17 cellular contexts compared by ENCODE assay signal in genomic region chr20:50722466-50723155, GRCh38. TPM values are rescaled to one million over a fixed set of nuclear protein-coding genes. Genes with fewer than 3 reads are reported as not detected.
DNase-seq lines count a peak whose midpoint lies in the region; ATAC-seq and TF ChIP-seq lines count a peak whose summit lies in the region.
"Had no signal": no experiment of that assay in that cellular context is flagged by ENCODE, and none has a peak within 500 bp of the region (broad histone marks: within the 10 kb centered on the region; RNA-seq: fewer than 3 reads in every experiment).

No MANE protein-coding gene starts in this region.

- TF ChIP-seq CTCF in left ventricle myocardium inferior (IDR thresholded peaks at IDR 0.05; ENCODE audit: borderline replicate concordance) = no peak
- TF ChIP-seq CTCF in vagina (IDR thresholded peaks at IDR 0.05) = no peak

- H3K9me3 ChIP-seq in left ventricle myocardium inferior (replicated peaks) = no peaks in the 10 kb centered on the region
- no peaks in the 10 kb centered on the region for H3K9me3 ChIP-seq in vagina
- H3K9me3 ChIP-seq: MG63, SJCRH30 had no signal

- no peak for DNase-seq in left ventricle myocardium inferior
- no peak for DNase-seq in Right ventricle myocardium inferior (ENCODE audit: missing footprints)
- DNase-seq in posterior vena cava (ENCODE audit: low spot score) = peak; percentile 7
- DNase-seq in vagina (ENCODE audit: extremely low spot score in 2 of 2) = no peak
- no peak for DNase-seq in DMS153 (lab: John Stamatoyannopoulos, UW)
- no peak for DNase-seq in NCI-H1694 (lab: John Stamatoyannopoulos, UW)
- DNase-seq: activated CD4-positive, CD25-positive, alpha-beta regulatory T cell treated with anti-CD3 and anti-CD28 coated beads, Interleukin-2, amount 50 U/mL, for 72 hours; activated effector memory CD4-positive, alpha-beta T cell treated with anti-CD3 and anti-CD28 coated beads, Interleukin-2, amount 50 U/mL, for 16 hours; CD8-positive, alpha-beta T cell; cerebellar nuclear complex; MG63; NCI-H2081 treated with DMSO at 0.1 percent for 48 hours; NCI-H524 treated with DMSO at 0.1 percent for 48 hours; SJCRH30; stimulated activated naive B cell treated with anti-CD40 and anti-IgM and Interleukin-4, amounts not matched to agents 10 μg/mL and 1 μg/mL and 100 μg/mL, for 72 hours had no signal

- no peak for TF ChIP-seq POLR2A in vagina (IDR thresholded peaks at IDR 0.05)

- H3K27ac ChIP-seq in left ventricle myocardium inferior (replicated peaks) (peak overlapping the region; percentile 91), cingulate gyrus (ENCODE audit: low read depth, low read length) (peak overlapping the region; percentile 14), vagina (peak overlapping the region; percentile 74)
- H3K27ac ChIP-seq: SJCRH30 had no signal

- H3K36me3 ChIP-seq in left ventricle myocardium inferior (no peaks in the 10 kb centered on the region), vagina (no peaks in the 10 kb centered on the region)
- H3K36me3 ChIP-seq: MG63, SJCRH30 had no signal

- ATAC-seq in Right ventricle myocardium inferior (no peak), HG03460 (IDR thresholded peaks at IDR 0.05; ENCODE audit: unreplicated experiment) (no peak)
- ATAC-seq: CD8-positive, alpha-beta T cell; stimulated activated naive B cell treated with anti-CD40 and anti-IgM and Interleukin-4, amounts not matched to agents 10 μg/mL and 1 μg/mL and 100 μg/mL, for 72 hours had no signal

- intact Hi-C loops in left ventricle myocardium inferior (cut with micrococcal nuclease) = no loop called here
- intact Hi-C loops in Right ventricle myocardium inferior (cut with DNase I) = loop anchor here (5.0 kb wide), 1 partner anchor 60 kb away; no protein-coding TSS in a partner anchor
- intact Hi-C loops in posterior vena cava (cut with DNase I) = no loop called here
- intact Hi-C loops in vagina (cut with DNase I) = no loop called here

- H3K4me1 ChIP-seq in left ventricle myocardium inferior (peaks cover 47% of the 10 kb centered on the region), vagina (peaks cover 34% of the 10 kb centered on the region)

- H3K27me3 ChIP-seq in left ventricle myocardium inferior (ENCODE audit: low read depth) = no peaks in the 10 kb centered on the region
- no peaks in the 10 kb centered on the region for H3K27me3 ChIP-seq in vagina
- H3K27me3 ChIP-seq: MG63 had no signal

- H3K4me3 ChIP-seq in left ventricle myocardium inferior = no peak overlapping the region
- no peak overlapping the region for H3K4me3 ChIP-seq in vagina
- H3K4me3 ChIP-seq: MG63, SJCRH30 had no signal

RNA-seq across cellular contexts. Expression of gene PARD6B, which starts 8.8 kb away (rescaled TPM):
- total RNA-seq in left ventricle myocardium inferior = 3.4 TPM
- 5.6 TPM for total RNA-seq in Right ventricle myocardium inferior
- 1 to 10 TPM; 1.0 to 1.4 TPM for total RNA-seq in posterior vena cava
- total RNA-seq in vagina = 4.7 TPM

RNA-seq across cellular contexts. Expression of gene RIPOR3, which starts 31.3 kb away (rescaled TPM):
- total RNA-seq in left ventricle myocardium inferior (6.5 TPM), Right ventricle myocardium inferior (8.3 TPM), posterior vena cava (10 to 100 TPM; 10.6 to 11.2 TPM), vagina (38.1 TPM)
- total RNA-seq: CD8-positive, alpha-beta T cell had no signal

Comparison
In these comparisons a context has a peak if more than half of its experiments do, and no peak if none do; other contexts are left out.
1. H3K27ac ChIP-seq: peak in every context shown above with its lines; median percentile 91 in left ventricle myocardium inferior; 74 in vagina; 14 in cingulate gyrus.